21 cellular contexts compared by ENCODE assay signal in genomic region chr6:123875784-123876183, GRCh38.
A peak's percentile ranks its signal among the peaks of the same experiment; 100 is the strongest.
DNase-seq lines count a peak whose midpoint lies in the region; ATAC-seq, FAIRE-seq and TF ChIP-seq lines count a peak whose summit lies in the region.
"Had no signal": no experiment of that assay in that cellular context is flagged by ENCODE, and none has a peak within 500 bp of the region (broad histone marks: within the 10 kb centered on the region; RNA-seq: fewer than 3 reads in every experiment).

No MANE protein-coding gene starts in this region.

- no peak for TF ChIP-seq EP300 in GM12878 (IDR thresholded peaks at IDR 0.05; ENCODE audit: borderline replicate concordance in 1 of 2, control insufficient read depth in 1 of 2, low read depth in 2 of 2, low read length in 2 of 2)

- H3K9me3 ChIP-seq in GM12878 (replicated peaks; ENCODE audit: control insufficient read depth, insufficient read depth, low read length) = no peaks in the 10 kb centered on the region
- H3K9me3 ChIP-seq in CD8-positive, alpha-beta T cell (ENCODE audit: low read length) = no peaks in the 10 kb centered on the region
- H3K9me3 ChIP-seq: BE2C, Caco-2, HAP-1 had no signal

- H2AFZ ChIP-seq in GM12878 (ENCODE audit: control insufficient read depth, low read depth, low read length) = no peak overlapping the region
- H2AFZ ChIP-seq: GM23248 had no signal

- no peak overlapping the region for H3K4me3 ChIP-seq in GM12878
- H3K4me3 ChIP-seq in CD8-positive, alpha-beta T cell (ENCODE audit: low read depth, low read length) = no peak overlapping the region
- no peak overlapping the region for H3K4me3 ChIP-seq in dorsolateral prefrontal cortex
- H3K4me3 ChIP-seq: GM23248, HAP-1 had no signal

- H3K36me3 ChIP-seq in GM12878 (ENCODE audit: control insufficient read depth in 2 of 2, insufficient read depth in 2 of 2, low read length in 1 of 2) = no peaks in the 10 kb centered on the region
- no peaks in the 10 kb centered on the region for H3K36me3 ChIP-seq in CD8-positive, alpha-beta T cell (ENCODE audit: insufficient read depth, low read length)
- H3K36me3 ChIP-seq: BE2C, HAP-1 had no signal

- no peak overlapping the region for H3K4me2 ChIP-seq in GM12878 (ENCODE audit: control insufficient read depth, insufficient read depth)

- H3K4me3 Mint-ChIP-seq in CD8-positive, alpha-beta T cell = no peak overlapping the region
- H3K4me3 Mint-ChIP-seq: CD4-positive, CD25-positive, alpha-beta regulatory T cell; IgD-negative memory B cell had no signal

- no peaks in the 10 kb centered on the region for H3K27me3 Mint-ChIP-seq in CD8-positive, alpha-beta T cell (ENCODE audit: low read depth)
- H3K27me3 Mint-ChIP-seq: CD4-positive, CD25-positive, alpha-beta regulatory T cell; IgD-negative memory B cell had no signal

- TF ChIP-seq CTCF in GM12878 (IDR thresholded peaks at IDR 0.05 in 2 of 3, conservative IDR thresholded peaks at IDR 0.05 in 1 of 3; ENCODE audit: control insufficient read depth in 2 of 3, extremely low read depth in 1 of 3, insufficient read depth in 1 of 3, low read depth in 3 of 3, low read length in 3 of 3) (no peak), dorsolateral prefrontal cortex (IDR thresholded peaks at IDR 0.05 in 54 of 56, conservative IDR thresholded peaks at IDR 0.05 in 2 of 56; ENCODE audit: low read depth in 1 of 56, partially characterized antibody in 56 of 56) (no peak)
- no peak for TF ChIP-seq CTCF in CD8-positive, alpha-beta T cell (IDR thresholded peaks at IDR 0.05)

- DNase-seq in GM12891 (ENCODE audit: insufficient read length, low spot score) (no peak), GM12878 (ENCODE audit: low read depth, low spot score) (no peak), posterior cingulate gyrus (no peak), dorsolateral prefrontal cortex (no peak)
- no peak for DNase-seq in CD8-positive, alpha-beta T cell
- DNase-seq: ACHN; BE2C; C1 segment of cervical spinal cord; Caco-2; CD4-positive, CD25-positive, alpha-beta regulatory T cell; DMS79; GDM1; GM23248; Karpas-422; KBM-7 had no signal

- intact Hi-C loops in GM12878 (cut with micrococcal nuclease; ENCODE audit: unreplicated experiment) (no loop called here), posterior cingulate gyrus (cut with DNase I) (no loop called here), dorsolateral prefrontal cortex (cut with DNase I) (no loop called here)
- intact Hi-C loops in CD8-positive, alpha-beta T cell (cut with DNase I, micrococcal nuclease) = no loop called here

- no peaks in the 10 kb centered on the region for H3K4me1 Mint-ChIP-seq in CD8-positive, alpha-beta T cell (ENCODE audit: low read depth)
- H3K4me1 Mint-ChIP-seq: CD4-positive, CD25-positive, alpha-beta regulatory T cell had no signal

- FAIRE-seq in GM12891 (lab: Jason Lieb, UNC) (no peak), GM12878 (lab: Jason Lieb, UNC) (no peak)
- FAIRE-seq: D721Med, HepG2 had no signal

- TF ChIP-seq POLR2A in GM12891 (IDR thresholded peaks at IDR 0.05; ENCODE audit: low read depth, low read length) = no peak
- no peak for TF ChIP-seq POLR2A in GM12878 (IDR thresholded peaks at IDR 0.05; ENCODE audit: low read depth, low read length)

- peaks cover 2% of the 10 kb centered on the region for H3K9me3 Mint-ChIP-seq in CD8-positive, alpha-beta T cell

- H4K20me1 ChIP-seq in GM12878 (ENCODE audit: control insufficient read depth, insufficient read depth) = no peaks in the 10 kb centered on the region

- CTCF ChIA-PET in GM12878 (lab: Yijun Ruan, JAX) = interaction anchor here (1.2 kb wide), 1 partner anchor 10 kb away, joined by 3 read pairs; no protein-coding TSS in a partner anchor
- CTCF ChIA-PET in CD8-positive, alpha-beta T cell (lab: Charles Lee) = no interaction called here

- no peaks in the 10 kb centered on the region for H3K4me1 ChIP-seq in GM12878 (ENCODE audit: control insufficient read depth, insufficient read depth, low read length)
- H3K4me1 ChIP-seq in CD8-positive, alpha-beta T cell (ENCODE audit: insufficient read depth, low read length) = no peaks in the 10 kb centered on the region
- H3K4me1 ChIP-seq: BE2C, Caco-2, HAP-1 had no signal

- in situ Hi-C loops in GM12878 (cut with MboI) = no loop called here

- ATAC-seq in GM18868 (IDR thresholded peaks at IDR 0.05; ENCODE audit: unreplicated experiment) (peak; percentile 54), HG03159 (IDR thresholded peaks at IDR 0.05; ENCODE audit: unreplicated experiment) (peak; percentile 52), GM12878 (peak; percentile 52; the same call in 1 of the 3 replicates)
- no peak for ATAC-seq in CD8-positive, alpha-beta T cell
- ATAC-seq: HepG2 had no signal

- BruUV-seq in GM12878 (replicated peaks; lab: Mats Ljungman, UMichigan) = no TSS peak

- POLR2A ChIA-PET in GM12878 (lab: Charles Lee) = no interaction called here
- POLR2A ChIA-PET in CD8-positive, alpha-beta T cell (lab: Charles Lee) = no interaction called here

- no peaks in the 10 kb centered on the region for H3K27me3 ChIP-seq in GM12878 (replicated peaks in 1 of 2; ENCODE audit: control insufficient read depth in 2 of 2, insufficient read depth in 2 of 2, low read length in 1 of 2)
- no peaks in the 10 kb centered on the region for H3K27me3 ChIP-seq in CD8-positive, alpha-beta T cell (ENCODE audit: insufficient read depth, low read length)
- H3K27me3 ChIP-seq in dorsolateral prefrontal cortex = no peaks in the 10 kb centered on the region
- H3K27me3 ChIP-seq: BE2C had no signal

- WGBS in GM12878 (ENCODE audit: insufficient coverage, insufficient replicate concordance, low lambda C conversion rate, missing lambda C conversion rate) = 20% methylated on average over 1 of the region's 1 CpG

- H3K79me2 ChIP-seq in GM12878 (ENCODE audit: control insufficient read depth, insufficient read depth, low read length) = no peaks in the 10 kb centered on the region

- no peak overlapping the region for H3K27ac ChIP-seq in GM12878 (ENCODE audit: control insufficient read depth, insufficient read depth)
- H3K27ac ChIP-seq in CD8-positive, alpha-beta T cell (ENCODE audit: low read depth, low read length) = no peak overlapping the region
- no peak overlapping the region for H3K27ac ChIP-seq in dorsolateral prefrontal cortex
- H3K27ac ChIP-seq: GM23248 had no signal

- RAD21 ChIA-PET in GM12878 (lab: Charles Lee; ENCODE audit: unreplicated experiment) = interaction anchor here (0.7 kb wide), 1 partner anchor 50 kb away, joined by 3 read pairs; no protein-coding TSS in a partner anchor

- H3K27ac Mint-ChIP-seq in CD8-positive, alpha-beta T cell = no peak overlapping the region
- H3K27ac Mint-ChIP-seq: CD4-positive, CD25-positive, alpha-beta regulatory T cell; IgD-negative memory B cell had no signal

- no peak overlapping the region for H3K9ac ChIP-seq in GM12878 (ENCODE audit: control insufficient read depth, insufficient read depth, low read length)
- H3K9ac ChIP-seq: GM23248 had no signal

- SMC1A ChIA-PET in GM12878 (lab: Charles Lee; ENCODE audit: uncharacterized antibody, unreplicated experiment) = interaction anchor here (1.0 kb wide), 1 partner anchor 87 kb away, joined by 3 read pairs; no protein-coding TSS in a partner anchor

- no peak for TF ChIP-seq RAD21 in GM12878 (IDR thresholded peaks at IDR 0.05; ENCODE audit: insufficient read depth, low read depth, low read length)

- H3K36me3 Mint-ChIP-seq in CD8-positive, alpha-beta T cell = no peaks in the 10 kb centered on the region
- H3K36me3 Mint-ChIP-seq: CD4-positive, CD25-positive, alpha-beta regulatory T cell; IgD-negative memory B cell had no signal

TF ChIP-seq in GM12891, 5 proteins besides CTCF, POLR2A, EP300 and RAD21:
- no peak for TF ChIP-seq TAF1 (IDR thresholded peaks at IDR 0.05; ENCODE audit: low read depth, low read length)
- TF ChIP-seq SPI1 (IDR thresholded peaks at IDR 0.05; ENCODE audit: low read depth, low read length) = peak; percentile 45; the same call in 1 of the 2 replicates

TF ChIP-seq in GM12878, 131 proteins besides CTCF, POLR2A, EP300 and RAD21:
- TF ChIP-seq SPI1 (IDR thresholded peaks at IDR 0.05; ENCODE audit: borderline replicate concordance, insufficient read depth, low read depth, low read length) (peak; percentile 15; the same call in 1 of the 2 replicates), ZNF217 (IDR thresholded peaks at IDR 0.05) (no peak), MTA2 (IDR thresholded peaks at IDR 0.05; ENCODE audit: low read depth) (peak; percentile 52; the same call in 1 of the 2 replicates)
